ENCODE assay signal across 1 cellular context in genomic region chr6:116533233-116533957, GRCh38.
A peak's percentile ranks its signal among the peaks of the same experiment; 100 is the strongest.
TF ChIP-seq lines count a peak whose summit lies in the region.

No MANE protein-coding gene starts in this region.

TF ChIP-seq in K562, 482 proteins besides CTCF, POLR2A, EP300 and RAD21:
- TF ChIP-seq ZNF512 (tag; IDR thresholded peaks at IDR 0.05) (no peak), L3MBTL2 (IDR thresholded peaks at IDR 0.05) (peak; percentile 66; the same call in 1 of the 2 replicates), PURB (CRISPR knock-in tag; IDR thresholded peaks at IDR 0.05; ENCODE audit: low read depth) (no peak), ILF3 (IDR thresholded peaks at IDR 0.05; ENCODE audit: borderline replicate concordance) (no peak), ZNF766 (CRISPR knock-in tag; conservative IDR thresholded peaks at IDR 0.05) (no peak), ZNF431 (CRISPR knock-in tag; IDR thresholded peaks at IDR 0.05) (no peak), MLX (CRISPR knock-in tag; conservative IDR thresholded peaks at IDR 0.05) (no peak), JUNB (CRISPR knock-in tag; conservative IDR thresholded peaks at IDR 0.05) (no peak), ATF7 (IDR thresholded peaks at IDR 0.05) (no peak), STAT5B (CRISPR knock-in tag; IDR thresholded peaks at IDR 0.05) (no peak), NUFIP1 (IDR thresholded peaks at IDR 0.05; ENCODE audit: partially characterized antibody) (no peak), LARP7 (IDR thresholded peaks at IDR 0.05) (no peak), ZNF584 (CRISPR knock-in tag; IDR thresholded peaks at IDR 0.05; ENCODE audit: low read depth) (no peak), KDM5B (IDR thresholded peaks at IDR 0.05; ENCODE audit: insufficient replicate concordance, low read depth, low read length) (no peak), ZNF224 (CRISPR knock-in tag; IDR thresholded peaks at IDR 0.05) (no peak), NRF1 (conservative IDR thresholded peaks at IDR 0.05 in 1 of 2, IDR thresholded peaks at IDR 0.05 in 1 of 2) (no peak), SUPT5H (IDR thresholded peaks at IDR 0.05) (no peak)
- TF ChIP-seq, protein P1, sequence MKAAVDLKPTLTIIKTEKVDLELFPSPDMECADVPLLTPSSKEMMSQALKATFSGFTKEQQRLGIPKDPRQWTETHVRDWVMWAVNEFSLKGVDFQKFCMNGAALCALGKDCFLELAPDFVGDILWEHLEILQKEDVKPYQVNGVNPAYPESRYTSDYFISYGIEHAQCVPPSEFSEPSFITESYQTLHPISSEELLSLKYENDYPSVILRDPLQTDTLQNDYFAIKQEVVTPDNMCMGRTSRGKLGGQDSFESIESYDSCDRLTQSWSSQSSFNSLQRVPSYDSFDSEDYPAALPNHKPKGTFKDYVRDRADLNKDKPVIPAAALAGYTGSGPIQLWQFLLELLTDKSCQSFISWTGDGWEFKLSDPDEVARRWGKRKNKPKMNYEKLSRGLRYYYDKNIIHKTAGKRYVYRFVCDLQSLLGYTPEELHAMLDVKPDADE (conservative IDR thresholded peaks at IDR 0.05; ENCODE audit: control insufficient read depth, low read depth, low read length) = no peak
- TF ChIP-seq, protein P2, sequence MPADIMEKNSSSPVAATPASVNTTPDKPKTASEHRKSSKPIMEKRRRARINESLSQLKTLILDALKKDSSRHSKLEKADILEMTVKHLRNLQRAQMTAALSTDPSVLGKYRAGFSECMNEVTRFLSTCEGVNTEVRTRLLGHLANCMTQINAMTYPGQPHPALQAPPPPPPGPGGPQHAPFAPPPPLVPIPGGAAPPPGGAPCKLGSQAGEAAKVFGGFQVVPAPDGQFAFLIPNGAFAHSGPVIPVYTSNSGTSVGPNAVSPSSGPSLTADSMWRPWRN (IDR thresholded peaks at IDR 0.05; ENCODE audit: low read depth) = no peak
- TF ChIP-seq, protein P3, sequence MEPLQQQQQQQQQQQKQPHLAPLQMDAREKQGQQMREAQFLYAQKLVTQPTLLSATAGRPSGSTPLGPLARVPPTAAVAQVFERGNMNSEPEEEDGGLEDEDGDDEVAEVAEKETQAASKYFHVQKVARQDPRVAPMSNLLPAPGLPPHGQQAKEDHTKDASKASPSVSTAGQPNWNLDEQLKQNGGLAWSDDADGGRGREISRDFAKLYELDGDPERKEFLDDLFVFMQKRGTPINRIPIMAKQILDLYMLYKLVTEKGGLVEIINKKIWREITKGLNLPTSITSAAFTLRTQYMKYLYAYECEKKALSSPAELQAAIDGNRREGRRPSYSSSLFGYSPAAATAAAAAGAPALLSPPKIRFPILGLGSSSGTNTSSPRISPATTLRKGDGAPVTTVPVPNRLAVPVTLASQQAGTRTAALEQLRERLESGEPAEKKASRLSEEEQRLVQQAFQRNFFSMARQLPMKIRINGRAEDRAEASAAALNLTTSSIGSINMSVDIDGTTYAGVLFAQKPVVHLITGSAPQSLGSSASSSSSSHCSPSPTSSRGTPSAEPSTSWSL (CRISPR knock-in tag; IDR thresholded peaks at IDR 0.05; ENCODE audit: borderline replicate concordance) = no peak
- TF ChIP-seq, protein P4, sequence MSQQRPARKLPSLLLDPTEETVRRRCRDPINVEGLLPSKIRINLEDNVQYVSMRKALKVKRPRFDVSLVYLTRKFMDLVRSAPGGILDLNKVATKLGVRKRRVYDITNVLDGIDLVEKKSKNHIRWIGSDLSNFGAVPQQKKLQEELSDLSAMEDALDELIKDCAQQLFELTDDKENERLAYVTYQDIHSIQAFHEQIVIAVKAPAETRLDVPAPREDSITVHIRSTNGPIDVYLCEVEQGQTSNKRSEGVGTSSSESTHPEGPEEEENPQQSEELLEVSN (IDR thresholded peaks at IDR 0.05; ENCODE audit: borderline replicate concordance in 1 of 2, extremely low read depth in 1 of 2, insufficient read depth in 1 of 2, insufficient read length in 1 of 2, low read depth in 1 of 2, low read length in 1 of 2, poor library complexity in 1 of 2, severe bottlenecking in 1 of 2) = peak in 1 of 2 experiments; percentile 33
- TF ChIP-seq, protein P5, sequence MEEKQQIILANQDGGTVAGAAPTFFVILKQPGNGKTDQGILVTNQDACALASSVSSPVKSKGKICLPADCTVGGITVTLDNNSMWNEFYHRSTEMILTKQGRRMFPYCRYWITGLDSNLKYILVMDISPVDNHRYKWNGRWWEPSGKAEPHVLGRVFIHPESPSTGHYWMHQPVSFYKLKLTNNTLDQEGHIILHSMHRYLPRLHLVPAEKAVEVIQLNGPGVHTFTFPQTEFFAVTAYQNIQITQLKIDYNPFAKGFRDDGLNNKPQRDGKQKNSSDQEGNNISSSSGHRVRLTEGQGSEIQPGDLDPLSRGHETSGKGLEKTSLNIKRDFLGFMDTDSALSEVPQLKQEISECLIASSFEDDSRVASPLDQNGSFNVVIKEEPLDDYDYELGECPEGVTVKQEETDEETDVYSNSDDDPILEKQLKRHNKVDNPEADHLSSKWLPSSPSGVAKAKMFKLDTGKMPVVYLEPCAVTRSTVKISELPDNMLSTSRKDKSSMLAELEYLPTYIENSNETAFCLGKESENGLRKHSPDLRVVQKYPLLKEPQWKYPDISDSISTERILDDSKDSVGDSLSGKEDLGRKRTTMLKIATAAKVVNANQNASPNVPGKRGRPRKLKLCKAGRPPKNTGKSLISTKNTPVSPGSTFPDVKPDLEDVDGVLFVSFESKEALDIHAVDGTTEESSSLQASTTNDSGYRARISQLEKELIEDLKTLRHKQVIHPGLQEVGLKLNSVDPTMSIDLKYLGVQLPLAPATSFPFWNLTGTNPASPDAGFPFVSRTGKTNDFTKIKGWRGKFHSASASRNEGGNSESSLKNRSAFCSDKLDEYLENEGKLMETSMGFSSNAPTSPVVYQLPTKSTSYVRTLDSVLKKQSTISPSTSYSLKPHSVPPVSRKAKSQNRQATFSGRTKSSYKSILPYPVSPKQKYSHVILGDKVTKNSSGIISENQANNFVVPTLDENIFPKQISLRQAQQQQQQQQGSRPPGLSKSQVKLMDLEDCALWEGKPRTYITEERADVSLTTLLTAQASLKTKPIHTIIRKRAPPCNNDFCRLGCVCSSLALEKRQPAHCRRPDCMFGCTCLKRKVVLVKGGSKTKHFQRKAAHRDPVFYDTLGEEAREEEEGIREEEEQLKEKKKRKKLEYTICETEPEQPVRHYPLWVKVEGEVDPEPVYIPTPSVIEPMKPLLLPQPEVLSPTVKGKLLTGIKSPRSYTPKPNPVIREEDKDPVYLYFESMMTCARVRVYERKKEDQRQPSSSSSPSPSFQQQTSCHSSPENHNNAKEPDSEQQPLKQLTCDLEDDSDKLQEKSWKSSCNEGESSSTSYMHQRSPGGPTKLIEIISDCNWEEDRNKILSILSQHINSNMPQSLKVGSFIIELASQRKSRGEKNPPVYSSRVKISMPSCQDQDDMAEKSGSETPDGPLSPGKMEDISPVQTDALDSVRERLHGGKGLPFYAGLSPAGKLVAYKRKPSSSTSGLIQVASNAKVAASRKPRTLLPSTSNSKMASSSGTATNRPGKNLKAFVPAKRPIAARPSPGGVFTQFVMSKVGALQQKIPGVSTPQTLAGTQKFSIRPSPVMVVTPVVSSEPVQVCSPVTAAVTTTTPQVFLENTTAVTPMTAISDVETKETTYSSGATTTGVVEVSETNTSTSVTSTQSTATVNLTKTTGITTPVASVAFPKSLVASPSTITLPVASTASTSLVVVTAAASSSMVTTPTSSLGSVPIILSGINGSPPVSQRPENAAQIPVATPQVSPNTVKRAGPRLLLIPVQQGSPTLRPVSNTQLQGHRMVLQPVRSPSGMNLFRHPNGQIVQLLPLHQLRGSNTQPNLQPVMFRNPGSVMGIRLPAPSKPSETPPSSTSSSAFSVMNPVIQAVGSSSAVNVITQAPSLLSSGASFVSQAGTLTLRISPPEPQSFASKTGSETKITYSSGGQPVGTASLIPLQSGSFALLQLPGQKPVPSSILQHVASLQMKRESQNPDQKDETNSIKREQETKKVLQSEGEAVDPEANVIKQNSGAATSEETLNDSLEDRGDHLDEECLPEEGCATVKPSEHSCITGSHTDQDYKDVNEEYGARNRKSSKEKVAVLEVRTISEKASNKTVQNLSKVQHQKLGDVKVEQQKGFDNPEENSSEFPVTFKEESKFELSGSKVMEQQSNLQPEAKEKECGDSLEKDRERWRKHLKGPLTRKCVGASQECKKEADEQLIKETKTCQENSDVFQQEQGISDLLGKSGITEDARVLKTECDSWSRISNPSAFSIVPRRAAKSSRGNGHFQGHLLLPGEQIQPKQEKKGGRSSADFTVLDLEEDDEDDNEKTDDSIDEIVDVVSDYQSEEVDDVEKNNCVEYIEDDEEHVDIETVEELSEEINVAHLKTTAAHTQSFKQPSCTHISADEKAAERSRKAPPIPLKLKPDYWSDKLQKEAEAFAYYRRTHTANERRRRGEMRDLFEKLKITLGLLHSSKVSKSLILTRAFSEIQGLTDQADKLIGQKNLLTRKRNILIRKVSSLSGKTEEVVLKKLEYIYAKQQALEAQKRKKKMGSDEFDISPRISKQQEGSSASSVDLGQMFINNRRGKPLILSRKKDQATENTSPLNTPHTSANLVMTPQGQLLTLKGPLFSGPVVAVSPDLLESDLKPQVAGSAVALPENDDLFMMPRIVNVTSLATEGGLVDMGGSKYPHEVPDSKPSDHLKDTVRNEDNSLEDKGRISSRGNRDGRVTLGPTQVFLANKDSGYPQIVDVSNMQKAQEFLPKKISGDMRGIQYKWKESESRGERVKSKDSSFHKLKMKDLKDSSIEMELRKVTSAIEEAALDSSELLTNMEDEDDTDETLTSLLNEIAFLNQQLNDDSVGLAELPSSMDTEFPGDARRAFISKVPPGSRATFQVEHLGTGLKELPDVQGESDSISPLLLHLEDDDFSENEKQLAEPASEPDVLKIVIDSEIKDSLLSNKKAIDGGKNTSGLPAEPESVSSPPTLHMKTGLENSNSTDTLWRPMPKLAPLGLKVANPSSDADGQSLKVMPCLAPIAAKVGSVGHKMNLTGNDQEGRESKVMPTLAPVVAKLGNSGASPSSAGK (IDR thresholded peaks at IDR 0.05) = peak; percentile 50
